Comparison of ENCODE assay signal across 24 cellular contexts in genomic region chr11:19393119-19393518, GRCh38.
"Had no signal": no experiment of that assay in that cellular context is flagged by ENCODE, and none has a peak within 500 bp of the region (broad histone marks: within the 10 kb centered on the region; RNA-seq: fewer than 3 reads in every experiment).

No MANE protein-coding gene starts in this region.

- H3K4me3 Mint-ChIP-seq: immature natural killer cell; naive thymus-derived CD8-positive, alpha-beta T cell; nephron progenitor cell; neural progenitor cell; stimulated activated naive CD8-positive, alpha-beta T cell treated with anti-CD3 and anti-CD28 coated beads, Interleukin-15, Interleukin-2, amounts not matched to agents 100 ng/mL and 50 ng/mL, for 24 hours had no signal

- H3K4me3 ChIP-seq: heart left ventricle, left ventricle myocardium inferior, lung, neural progenitor cell, psoas muscle, right lobe of liver, smooth muscle cell, suprapubic skin, thoracic aorta, tibial artery, vagina had no signal

- H3K9ac ChIP-seq: neural progenitor cell, parathyroid adenoma had no signal

- H3K9me3 Mint-ChIP-seq: nephron progenitor cell; neural progenitor cell; stimulated activated naive CD8-positive, alpha-beta T cell treated with anti-CD3 and anti-CD28 coated beads, Interleukin-15, Interleukin-2, amounts not matched to agents 100 ng/mL and 50 ng/mL, for 24 hours had no signal

- H3K27ac Mint-ChIP-seq: immature natural killer cell; naive thymus-derived CD8-positive, alpha-beta T cell; nephron progenitor cell; stimulated activated naive CD8-positive, alpha-beta T cell treated with anti-CD3 and anti-CD28 coated beads, Interleukin-15, Interleukin-2, amounts not matched to agents 100 ng/mL and 50 ng/mL, for 24 hours had no signal

- H3K4me1 Mint-ChIP-seq: naive thymus-derived CD8-positive, alpha-beta T cell had no signal

- H3K36me3 Mint-ChIP-seq: naive thymus-derived CD8-positive, alpha-beta T cell had no signal

- H3K27me3 ChIP-seq: heart left ventricle, neural progenitor cell, right lobe of liver, suprapubic skin, tibial artery, vagina had no signal

- H3K4me2 ChIP-seq: neural progenitor cell, smooth muscle cell had no signal

- ATAC-seq: heart left ventricle; naive thymus-derived CD8-positive, alpha-beta T cell; psoas muscle; right lobe of liver had no signal

- DNase-seq: heart left ventricle; hypothalamus; immature natural killer cell; left ventricle myocardium inferior; naive thymus-derived CD8-positive, alpha-beta T cell; nephron progenitor cell; occipital lobe; psoas muscle; right lobe of liver; stimulated activated CD4-positive, alpha-beta T cell treated with anti-CD3 and anti-CD28 coated beads, Interleukin-1b, Interleukin-23, amount 100 ng/mL, for 48 hours; stimulated activated CD4-positive, alpha-beta T cell treated with anti-CD3 and anti-CD28 coated beads, Interleukin-2, amount 100 ng/mL, for 48 hours; stimulated activated CD4-positive, alpha-beta T cell treated with anti-CD3 and anti-CD28 coated beads, Interleukin-4, amount 100 ng/mL, for 4 hours; stimulated activated naive CD4-positive, alpha-beta T cell; trophoblast cell had no signal

- H3K27ac ChIP-seq: heart left ventricle, left ventricle myocardium inferior, neural progenitor cell, neutrophil, parathyroid adenoma, psoas muscle, right lobe of liver, suprapubic skin, thoracic aorta, tibial artery, vagina had no signal

- H3K4me1 ChIP-seq: heart left ventricle, left ventricle myocardium inferior, neural progenitor cell, parathyroid adenoma, psoas muscle, suprapubic skin had no signal

- H3K36me3 ChIP-seq: heart left ventricle, left ventricle myocardium inferior, neural progenitor cell, neutrophil, right lobe of liver, suprapubic skin, thoracic aorta, tibial artery, vagina had no signal

- H3K79me2 ChIP-seq: parathyroid adenoma had no signal

- H3K9me3 ChIP-seq: neutrophil, psoas muscle, right lobe of liver, suprapubic skin, thoracic aorta, tibial artery, vagina had no signal
